In genomic region chr17:8818654-8819330, GRCh38 we compare ENCODE assay signal across 25 cellular contexts. TPM values are rescaled to one million over a fixed set of nuclear protein-coding genes. Genes with fewer than 3 reads are reported as not detected.
DNase-seq lines count a peak whose midpoint lies in the region; FAIRE-seq and TF ChIP-seq lines count a peak whose summit lies in the region.
"Had no signal": no experiment of that assay in that cellular context is flagged by ENCODE, and none has a peak within 500 bp of the region (broad histone marks: within the 10 kb centered on the region; RNA-seq: fewer than 3 reads in every experiment).

No MANE protein-coding gene starts in this region.

- H3K23ac ChIP-seq in H9 (ENCODE audit: insufficient read length, low read depth, low read length): no peak overlapping the region

- FAIRE-seq in GM12891 (lab: Jason Lieb, UNC): peak; percentile 13
- FAIRE-seq: RCC 7860 had no signal

- H3K27me3 Mint-ChIP-seq in H9 (ENCODE audit: low read depth): peaks cover 21% of the 10 kb centered on the region
- H3K27me3 Mint-ChIP-seq in endodermal cell (ENCODE audit: insufficient read depth): peaks cover 16% of the 10 kb centered on the region

- no peak overlapping the region for H2AK5ac ChIP-seq in H9 (ENCODE audit: insufficient read length, low read length)

- TF ChIP-seq POLR2A in GM12891 (IDR thresholded peaks at IDR 0.05; ENCODE audit: low read depth, low read length) (no peak; the same call in 1 of the 2 replicates), sigmoid colon (IDR thresholded peaks at IDR 0.05) (no peak)

- no peak overlapping the region for H3K14ac ChIP-seq in H9 (ENCODE audit: insufficient read depth, low read length)

- H3K4me3 Mint-ChIP-seq in H9 (no peak overlapping the region), endodermal cell (no peak overlapping the region)

- peaks cover 3 to 11% of the 10 kb centered on the region in 2 experiments; a peak in 2 of 4 replicates for H3K4me1 Mint-ChIP-seq in H9
- H3K4me1 Mint-ChIP-seq in endodermal cell: peaks cover 9% of the 10 kb centered on the region

- no peaks in the 10 kb centered on the region for H3K23me2 ChIP-seq in H9 (ENCODE audit: insufficient read length, low read depth, low read length, poor library complexity, severe bottlenecking)

- H3K4ac ChIP-seq in H9 (ENCODE audit: low read depth, low read length): no peak overlapping the region

- no peak overlapping the region for H3K9ac ChIP-seq in H9 (ENCODE audit: extremely low read depth, insufficient read length, low read length)
- H3K9ac ChIP-seq in endodermal cell (ENCODE audit: extremely low read depth, low read length, poor library complexity, severe bottlenecking): no peak overlapping the region
- H3K9ac ChIP-seq in MM.1S (ENCODE audit: low read length): no peak overlapping the region
- H3K9ac ChIP-seq: GM23248 had no signal

- H3K27ac ChIP-seq in H9 (ENCODE audit: insufficient read length, low read depth, low read length): no peak overlapping the region
- no peak overlapping the region for H3K27ac ChIP-seq in endodermal cell (ENCODE audit: low read depth, low read length)
- H3K27ac ChIP-seq in sigmoid colon: no peak overlapping the region
- H3K27ac ChIP-seq in MM.1S (ENCODE audit: low read length): no peak overlapping the region
- H3K27ac ChIP-seq: GM23248, HL-60 had no signal

- H3F3A ChIP-seq in MM.1S (ENCODE audit: insufficient read depth, low read length): no peaks in the 10 kb centered on the region

- no peak overlapping the region for H4K8ac ChIP-seq in H9 (replicated peaks; ENCODE audit: insufficient read length, low read depth, low read length)

- H2BK5ac ChIP-seq in H9 (ENCODE audit: insufficient read length, low read length): no peak overlapping the region

- H3K18ac ChIP-seq in H9 (ENCODE audit: insufficient read length, low read depth, low read length): no peak overlapping the region

- H3K36me3 Mint-ChIP-seq in H9 (ENCODE audit: insufficient read depth in 1 of 3, low read depth in 3 of 3): no peaks in the 10 kb centered on the region
- no peaks in the 10 kb centered on the region for H3K36me3 Mint-ChIP-seq in endodermal cell (ENCODE audit: low read depth)

- H2BK20ac ChIP-seq in H9 (ENCODE audit: low read depth, low read length, poor library complexity, severe bottlenecking): no peak overlapping the region

- H3K9me3 Mint-ChIP-seq in H9: peaks cover 0 to 3% of the 10 kb centered on the region in 2 experiments; a peak in 2 of 5 replicates
- no peaks in the 10 kb centered on the region for H3K9me3 Mint-ChIP-seq in endodermal cell

- H4K20me1 ChIP-seq in H9 (ENCODE audit: control insufficient read depth, insufficient read depth, insufficient read length): no peaks in the 10 kb centered on the region
- H4K20me1 ChIP-seq in MM.1S (ENCODE audit: insufficient read depth, low read length): no peaks in the 10 kb centered on the region

- H3K79me1 ChIP-seq in H9 (ENCODE audit: insufficient read depth, low read depth, low read length, poor library complexity, severe bottlenecking): no peaks in the 10 kb centered on the region

- H2BK12ac ChIP-seq in H9 (ENCODE audit: insufficient read length, low read depth, low read length): no peak overlapping the region

- no peaks in the 10 kb centered on the region for H3K27me3 ChIP-seq in H9 (ENCODE audit: insufficient read depth, low read length)
- H3K27me3 ChIP-seq in endodermal cell (ENCODE audit: control insufficient read depth, insufficient read depth, low read length, poor library complexity, severe bottlenecking): no peaks in the 10 kb centered on the region
- peaks cover 0 to 8% (median 0%) of the 10 kb centered on the region in 3 donors for H3K27me3 ChIP-seq in sigmoid colon
- peaks cover 27% of the 10 kb centered on the region; the same call in 1 of the 2 replicates for H3K27me3 ChIP-seq in MM.1S (replicated peaks; ENCODE audit: insufficient read depth, low read length)

- no peak overlapping the region for H3T11ph ChIP-seq in H9 (ENCODE audit: low read length)

- H2AFZ ChIP-seq in H9 (ENCODE audit: low read length): no peak overlapping the region
- H2AFZ ChIP-seq in MM.1S (ENCODE audit: low read length): no peak overlapping the region
- H2AFZ ChIP-seq: GM23248 had no signal

- H4K91ac ChIP-seq in H9 (ENCODE audit: insufficient read length, low read depth, low read length): no peak overlapping the region

- H3K9me2 ChIP-seq in MM.1S (replicated peaks; ENCODE audit: insufficient read depth, low read length): no peaks in the 10 kb centered on the region

- H3K36me3 ChIP-seq in endodermal cell (ENCODE audit: control insufficient read depth, insufficient read depth, low read length) (no peaks in the 10 kb centered on the region), sigmoid colon (no peaks in the 10 kb centered on the region), MM.1S (replicated peaks; ENCODE audit: insufficient read depth, low read length) (no peaks in the 10 kb centered on the region)

- H3K9me3 ChIP-seq in H9 (ENCODE audit: control insufficient read depth, low read depth, low read length): no peaks in the 10 kb centered on the region
- H3K9me3 ChIP-seq in endodermal cell (ENCODE audit: control insufficient read depth, low read length): no peaks in the 10 kb centered on the region
- no peaks in the 10 kb centered on the region for H3K9me3 ChIP-seq in sigmoid colon
- H3K9me3 ChIP-seq in MM.1S (replicated peaks; ENCODE audit: insufficient read depth, low read length): no peaks in the 10 kb centered on the region

- no peak overlapping the region for H2BK120ac ChIP-seq in H9 (ENCODE audit: low read depth, low read length, poor library complexity, severe bottlenecking)

- no CpG with 5 or more reads among the region's 3 CpGs for WGBS in H9 (ENCODE audit: extremely low coverage, insufficient read length, low lambda C conversion rate)
- WGBS in endodermal cell (ENCODE audit: insufficient coverage in 1 of 2, insufficient read length in 1 of 2), 2 experiments: 50% methylated on average over 3 of the region's 3 CpGs; no CpG with 5 or more reads in 1 of the 2 experiments
- 40 to 62% methylated on average over 3 of the region's 3 CpGs for WGBS in sigmoid colon, 2 donors

- intact Hi-C loops in sigmoid colon (cut with DNase I): no loop called here

- H2BK15ac ChIP-seq in H9 (ENCODE audit: low read depth, low read length): no peak overlapping the region

- H3K27ac Mint-ChIP-seq in H9 (no peak overlapping the region), endodermal cell (no peak overlapping the region)

- H3K4me2 ChIP-seq in H9 (ENCODE audit: insufficient read depth, insufficient read length, low read length) (no peak overlapping the region), MM.1S (ENCODE audit: low read depth, low read length) (no peak overlapping the region)

- H3K79me2 ChIP-seq in H9 (ENCODE audit: insufficient read depth, low read length) (no peaks in the 10 kb centered on the region), MM.1S (ENCODE audit: low read length) (no peaks in the 10 kb centered on the region)

- no peak overlapping the region for H4K5ac ChIP-seq in H9 (ENCODE audit: insufficient read length, low read depth, low read length)

- DNase-seq in GM12891 (ENCODE audit: insufficient read length, low spot score): no peak
- peak; percentile 32 for DNase-seq in H9
- DNase-seq in endodermal cell: peak; percentile 66
- DNase-seq in sigmoid colon: peak; percentile 46
- no peak for DNase-seq in MM.1S
- no peak for DNase-seq in T-helper 1 cell
- DNase-seq in NCI-H2081 (lab: John Stamatoyannopoulos, UW): no peak
- DNase-seq: AML-193; COR-L47; DMS153; GDM1; GM23248; NCI-H1048; NCI-H1436; NCI-H1930; NCI-H2171; NCI-H446; NCI-H526 treated with DMSO at 0.1 percent for 48 hours; NK-92 treated with Interleukin-12 subunit alpha and Interleukin-12 subunit beta, amount 100 ng/mL, for 24 hours had no signal

- TF ChIP-seq CTCF in H9 (conservative IDR thresholded peaks at IDR 0.05) (no peak), endodermal cell (conservative IDR thresholded peaks at IDR 0.05) (no peak), sigmoid colon (IDR thresholded peaks at IDR 0.05) (no peak), MM.1S (IDR thresholded peaks at IDR 0.05; ENCODE audit: low read length) (no peak)

- no peak overlapping the region for H3K56ac ChIP-seq in H9 (ENCODE audit: insufficient read length, low read depth, low read length)

- TF ChIP-seq EP300 in sigmoid colon (IDR thresholded peaks at IDR 0.05): no peak

- no peaks in the 10 kb centered on the region for H3K4me1 ChIP-seq in H9 (ENCODE audit: insufficient read depth, low read length)
- H3K4me1 ChIP-seq in endodermal cell (ENCODE audit: control insufficient read depth, insufficient read depth, low read length): no peaks in the 10 kb centered on the region
- no peaks in the 10 kb centered on the region for H3K4me1 ChIP-seq in sigmoid colon
- H3K4me1 ChIP-seq in MM.1S (ENCODE audit: low read length): no peaks in the 10 kb centered on the region

- H3K4me3 ChIP-seq in endodermal cell (ENCODE audit: low read length) (no peak overlapping the region), sigmoid colon (no peak overlapping the region), MM.1S (ENCODE audit: low read length) (no peak overlapping the region)
- H3K4me3 ChIP-seq: GM23248 had no signal

TF ChIP-seq in GM12891, 5 proteins besides CTCF, POLR2A, EP300 and RAD21:
- TF ChIP-seq SPI1 (IDR thresholded peaks at IDR 0.05; ENCODE audit: low read depth, low read length) (no peak), TAF1 (IDR thresholded peaks at IDR 0.05; ENCODE audit: low read depth, low read length) (no peak), PAX5 (IDR thresholded peaks at IDR 0.05; ENCODE audit: insufficient read depth, low read length, severe bottlenecking) (no peak), POLR2AphosphoS5 (IDR thresholded peaks at IDR 0.05; ENCODE audit: low read depth, low read length) (peak; percentile 72; the same call in 1 of the 2 replicates), POU2F2 (IDR thresholded peaks at IDR 0.05; ENCODE audit: low read depth, low read length) (0 out of 2 replicates have a peak, but pooled peaks have one; percentile 34)

RNA-seq across cellular contexts. Expression of gene MFSD6L, which starts 19.6 kb away (rescaled TPM):
- polyA plus RNA-seq in GM12891 (2012; ENCODE audit: low read depth, missing spikeins): 1.4 TPM
- total RNA-seq in H9 (2021) (2.1 TPM in 2 replicates), endodermal cell (1 to 10 TPM; 3.3 to 5.1 TPM), sigmoid colon (not detected)
- 0.25 TPM for polyA plus RNA-seq in endodermal cell (2013, experiment 1 of 2)
- 0.25 TPM for polyA plus RNA-seq in endodermal cell (2013, experiment 2 of 2)
- 1 to 10 TPM in 2 of 3 donors, under 1 TPM in 1; 0.69 to 4.9 (median 1.2) TPM for polyA plus RNA-seq in sigmoid colon
- total RNA-seq: Daoy, GM23248, HT1080, MCF 10A, SK-MEL-5 had no signal
- polyA plus RNA-seq: GM23248 had no signal

RNA-seq across cellular contexts. Expression of gene PIK3R6, which starts 48.7 kb away (rescaled TPM):
- polyA plus RNA-seq in GM12891 (2012; ENCODE audit: low read depth, missing spikeins): 115 TPM
- 0.15 TPM in 1 of 2 replicates, not detected in the other for total RNA-seq in H9 (2021)
- total RNA-seq in endodermal cell: 1 to 10 TPM; 2.1 to 2.5 TPM
- polyA plus RNA-seq in endodermal cell (2013, experiment 1 of 2): 0.25 TPM
- 0.17 TPM for polyA plus RNA-seq in endodermal cell (2013, experiment 2 of 2)
- 1 to 10 TPM in 1 of 4 donors, under 1 TPM in 1, not detected in 2; 0.54 to 1.1 TPM for total RNA-seq in sigmoid colon
- 1 to 10 TPM in 1 of 3 donors, under 1 TPM in 2; 0.69 to 1.2 (median 0.77) TPM for polyA plus RNA-seq in sigmoid colon
- total RNA-seq: Daoy, HT1080, MCF 10A had no signal

Comparison
In these comparisons a context has a peak if more than half of its experiments do, and no peak if none do; other contexts are left out.
1. DNase-seq: peak in H9 (single experiment), endodermal cell (single experiment) and sigmoid colon (single experiment); none in GM12891 (single experiment), MM.1S (single experiment), T-helper 1 cell (0 of 5) and NCI-H2081 (0 of 2).